In the genomic region with DNA sequence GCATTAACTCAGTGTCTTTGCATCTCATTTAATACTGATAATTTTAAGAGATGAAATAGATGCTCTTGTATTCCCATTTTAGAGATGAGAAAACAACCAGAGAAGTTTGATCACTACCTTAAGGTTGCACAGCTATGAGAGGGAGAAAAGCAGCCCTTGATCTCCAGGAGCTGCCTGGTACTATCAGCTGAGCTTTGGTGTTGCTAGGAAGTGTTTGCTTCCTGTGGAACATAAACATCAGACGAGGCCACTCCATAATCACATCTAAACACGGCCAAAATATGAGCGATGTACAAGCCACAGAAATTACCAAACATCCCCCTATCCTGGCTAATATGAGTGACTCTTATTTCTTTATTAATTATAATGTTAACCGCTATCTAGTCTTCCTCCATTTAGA, we compare ENCODE assay signal across 9 cellular contexts. TPM values are rescaled to one million over a fixed set of nuclear protein-coding genes. Genes with fewer than 3 reads are reported as not detected.
DNase-seq lines count a peak whose midpoint lies in the region; ATAC-seq and TF ChIP-seq lines count a peak whose summit lies in the region.
"Had no signal": no experiment of that assay in that cellular context is flagged by ENCODE, and none has a peak within 500 bp of the region (broad histone marks: within the 10 kb centered on the region; RNA-seq: fewer than 3 reads in every experiment).

No MANE protein-coding gene starts in this region.

- peak overlapping the region in 8 of 12 donors; percentile 89 to 100 (median 98) for H3K4me3 ChIP-seq in heart left ventricle
- H3K4me3 ChIP-seq in right atrium auricular region, result no peak overlapping the region
- peak overlapping the region; percentile 93 to 100 for H3K4me3 ChIP-seq in tibial artery

- TF ChIP-seq CTCF in heart left ventricle (IDR thresholded peaks at IDR 0.05), result no peak
- TF ChIP-seq CTCF in right atrium auricular region (IDR thresholded peaks at IDR 0.05), result no peak
- no peak for TF ChIP-seq CTCF in tibial artery (IDR thresholded peaks at IDR 0.05)

- ATAC-seq in heart left ventricle (no peak), memory B cell (ENCODE audit: low read depth) (no peak)

- H3K36me3 Mint-ChIP-seq in activated T-helper 1 cell treated with anti-CD3 and anti-CD28 coated beads, Interleukin-12 subunit alpha, Interleukin-12 subunit beta, Interleukin-2, Interleukin-4 antibody, amounts not matched to agents 30 ng/mL and 10 ng/mL and 1 ng/mL, durations not matched to agents 14 hours and 24 hours and 36 hours (ENCODE audit: low read depth), result peaks cover 12% of the 10 kb centered on the region
- peaks cover 4% of the 10 kb centered on the region for H3K36me3 Mint-ChIP-seq in memory B cell

- DNase-seq in heart left ventricle, result no peak
- no peak for DNase-seq in right atrium auricular region (ENCODE audit: low spot score)
- no peak for DNase-seq in activated T-helper 1 cell treated with anti-CD3 and anti-CD28 coated beads, Interleukin-12 subunit alpha, Interleukin-12 subunit beta, Interleukin-2, Interleukin-4 antibody, amounts not matched to agents 30 ng/mL and 10 ng/mL and 1 ng/mL, durations not matched to agents 14 hours and 24 hours and 36 hours (ENCODE audit: low spot score)
- no peak for DNase-seq in memory B cell (ENCODE audit: low spot score in 2 of 2)
- DNase-seq in tibial artery, result no peak
- DNase-seq in hypothalamus (lab: John Stamatoyannopoulos, UW), result no peak
- no peak for DNase-seq in retina
- DNase-seq in C1 segment of cervical spinal cord (lab: John Stamatoyannopoulos, UW), result no peak

- H3K4me1 ChIP-seq in heart left ventricle, result peaks cover 0 to 74% (median 28%) of the 10 kb centered on the region in 12 donors
- H3K4me1 ChIP-seq in right atrium auricular region, result peaks cover 0 to 36% of the 10 kb centered on the region in 2 donors
- H3K4me1 ChIP-seq in tibial artery, result peaks cover 0 to 32% (median 21%) of the 10 kb centered on the region in 4 donors

- 44 to 51% (median 48%) methylated on average over 4 of the region's 4 CpGs for WGBS in heart left ventricle, 4 donors

- intact Hi-C loops in heart left ventricle (cut with DNase I) (loop anchor here in 1 of 10 donors (1.0 kb wide), 1 partner anchor 12 kb away; the partner anchor contains the start of gene MRPL44), tibial artery (cut with DNase I; ENCODE audit: low total_unique reads) (no loop called here)
- intact Hi-C loops in activated T-helper 1 cell treated with anti-CD3 and anti-CD28 coated beads, Interleukin-12 subunit alpha, Interleukin-12 subunit beta, Interleukin-2, Interleukin-4 antibody, amounts not matched to agents 30 ng/mL and 10 ng/mL and 1 ng/mL, durations not matched to agents 14 hours and 24 hours and 36 hours (cut with micrococcal nuclease), result loop anchor here (1.0 to 10.0 kb wide), 4 partner anchors 12 to 251 kb away; partner anchors contain the start of genes AP1S3 and MRPL44

- peak overlapping the region; percentile 86 for H3K4me3 Mint-ChIP-seq in activated T-helper 1 cell treated with anti-CD3 and anti-CD28 coated beads, Interleukin-12 subunit alpha, Interleukin-12 subunit beta, Interleukin-2, Interleukin-4 antibody, amounts not matched to agents 30 ng/mL and 10 ng/mL and 1 ng/mL, durations not matched to agents 14 hours and 24 hours and 36 hours
- H3K4me3 Mint-ChIP-seq in memory B cell, result peak overlapping the region; percentile 98

- H3K36me3 ChIP-seq in heart left ventricle (no peaks in the 10 kb centered on the region), right atrium auricular region (no peaks in the 10 kb centered on the region), tibial artery (no peaks in the 10 kb centered on the region)
- H3K36me3 ChIP-seq: cardiac muscle cell had no signal

- no peak for TF ChIP-seq POLR2A in heart left ventricle (IDR thresholded peaks at IDR 0.05)

- no peaks in the 10 kb centered on the region for H3K27me3 ChIP-seq in heart left ventricle
- H3K27me3 ChIP-seq in right atrium auricular region, result no peaks in the 10 kb centered on the region
- H3K27me3 ChIP-seq in tibial artery, result no peaks in the 10 kb centered on the region
- H3K27me3 ChIP-seq: cardiac muscle cell had no signal

- H3K9me3 ChIP-seq in heart left ventricle (no peaks in the 10 kb centered on the region), right atrium auricular region (no peaks in the 10 kb centered on the region), tibial artery (no peaks in the 10 kb centered on the region)

- peaks cover 4% of the 10 kb centered on the region for H3K9me3 Mint-ChIP-seq in activated T-helper 1 cell treated with anti-CD3 and anti-CD28 coated beads, Interleukin-12 subunit alpha, Interleukin-12 subunit beta, Interleukin-2, Interleukin-4 antibody, amounts not matched to agents 30 ng/mL and 10 ng/mL and 1 ng/mL, durations not matched to agents 14 hours and 24 hours and 36 hours
- H3K9me3 Mint-ChIP-seq in memory B cell, result peaks cover 2% of the 10 kb centered on the region

- peak overlapping the region; percentile 86 for H3K27ac Mint-ChIP-seq in activated T-helper 1 cell treated with anti-CD3 and anti-CD28 coated beads, Interleukin-12 subunit alpha, Interleukin-12 subunit beta, Interleukin-2, Interleukin-4 antibody, amounts not matched to agents 30 ng/mL and 10 ng/mL and 1 ng/mL, durations not matched to agents 14 hours and 24 hours and 36 hours
- peak overlapping the region; percentile 97 for H3K27ac Mint-ChIP-seq in memory B cell

- peak overlapping the region in 1 of 12 donors; percentile 98 for H3K27ac ChIP-seq in heart left ventricle
- H3K27ac ChIP-seq in right atrium auricular region, result no peak overlapping the region
- peak overlapping the region in 1 of 2 donors; percentile 100 for H3K27ac ChIP-seq in tibial artery

- peaks cover 69% of the 10 kb centered on the region for H3K4me1 Mint-ChIP-seq in activated T-helper 1 cell treated with anti-CD3 and anti-CD28 coated beads, Interleukin-12 subunit alpha, Interleukin-12 subunit beta, Interleukin-2, Interleukin-4 antibody, amounts not matched to agents 30 ng/mL and 10 ng/mL and 1 ng/mL, durations not matched to agents 14 hours and 24 hours and 36 hours (ENCODE audit: low read depth)
- H3K4me1 Mint-ChIP-seq in memory B cell, result peaks cover 35% of the 10 kb centered on the region

- no peaks in the 10 kb centered on the region for H3K27me3 Mint-ChIP-seq in activated T-helper 1 cell treated with anti-CD3 and anti-CD28 coated beads, Interleukin-12 subunit alpha, Interleukin-12 subunit beta, Interleukin-2, Interleukin-4 antibody, amounts not matched to agents 30 ng/mL and 10 ng/mL and 1 ng/mL, durations not matched to agents 14 hours and 24 hours and 36 hours (ENCODE audit: insufficient read depth)
- H3K27me3 Mint-ChIP-seq in memory B cell, result no peaks in the 10 kb centered on the region

RNA-seq across cellular contexts. Expression of gene WDFY1, which starts 0.6 kb away (rescaled TPM):
- 10 to 100 TPM; 13.2 to 30.5 (median 14.3) TPM for total RNA-seq in heart left ventricle
- 10 to 100 TPM in 1 of 2 donors, 1 to 10 TPM in 1; 5.6 to 12.7 TPM for polyA plus RNA-seq in heart left ventricle
- total RNA-seq in right atrium auricular region, result 10 to 100 TPM; 13.8 to 16.8 TPM
- total RNA-seq in activated T-helper 1 cell treated with anti-CD3 and anti-CD28 coated beads, Interleukin-12 subunit alpha, Interleukin-12 subunit beta, Interleukin-2, Interleukin-4 antibody, amounts not matched to agents 30 ng/mL and 10 ng/mL and 1 ng/mL, durations not matched to agents 14 hours and 24 hours and 36 hours, result 17.9 and 21.8 TPM in 2 replicates

RNA-seq across cellular contexts. Expression of gene MRPL44, which starts 11.5 kb away (rescaled TPM):
- total RNA-seq in heart left ventricle, result 10 to 100 TPM; 33.4 to 54.2 (median 38.2) TPM
- polyA plus RNA-seq in heart left ventricle, result 10 to 100 TPM; 20.7 to 40.4 TPM
- 10 to 100 TPM; 21.8 to 43.7 TPM for total RNA-seq in right atrium auricular region
- total RNA-seq in activated T-helper 1 cell treated with anti-CD3 and anti-CD28 coated beads, Interleukin-12 subunit alpha, Interleukin-12 subunit beta, Interleukin-2, Interleukin-4 antibody, amounts not matched to agents 30 ng/mL and 10 ng/mL and 1 ng/mL, durations not matched to agents 14 hours and 24 hours and 36 hours, result 32.7 and 35.0 TPM in 2 replicates

Comparison
In these comparisons a context has a peak if more than half of its experiments do, and no peak if none do; other contexts are left out.
1. H3K4me3 ChIP-seq: peak in heart left ventricle (8 of 12) and tibial artery (2 of 2); none in right atrium auricular region (0 of 2).